ENCODE assay signal across 10 cellular contexts in the genomic region with DNA sequence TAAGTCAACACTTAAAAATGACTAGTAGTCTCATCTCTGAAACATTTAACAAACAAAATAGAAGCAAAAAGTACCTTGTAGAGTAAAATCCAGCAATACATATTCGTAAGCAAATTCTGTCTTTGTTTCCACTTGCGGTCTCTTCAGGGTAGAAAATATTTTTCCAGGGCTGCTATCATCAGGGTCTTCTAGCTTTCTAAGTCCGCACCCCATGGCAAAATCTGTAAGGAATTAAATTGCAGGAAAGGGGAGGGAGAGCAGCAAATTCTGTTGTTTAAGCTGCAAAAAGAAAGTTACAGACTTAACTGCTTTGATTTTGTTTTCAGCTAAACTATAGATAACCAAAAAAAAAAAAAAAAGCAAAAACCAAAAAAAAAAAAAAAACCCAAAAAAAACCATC. TPM values are rescaled to one million over a fixed set of nuclear protein-coding genes. Genes with fewer than 3 reads are reported as not detected.
DNase-seq lines count a peak whose midpoint lies in the region; ATAC-seq and TF ChIP-seq lines count a peak whose summit lies in the region.
"Had no signal": no experiment of that assay in that cellular context is flagged by ENCODE, and none has a peak within 500 bp of the region (broad histone marks: within the 10 kb centered on the region; RNA-seq: fewer than 3 reads in every experiment).

A gene with protein sequence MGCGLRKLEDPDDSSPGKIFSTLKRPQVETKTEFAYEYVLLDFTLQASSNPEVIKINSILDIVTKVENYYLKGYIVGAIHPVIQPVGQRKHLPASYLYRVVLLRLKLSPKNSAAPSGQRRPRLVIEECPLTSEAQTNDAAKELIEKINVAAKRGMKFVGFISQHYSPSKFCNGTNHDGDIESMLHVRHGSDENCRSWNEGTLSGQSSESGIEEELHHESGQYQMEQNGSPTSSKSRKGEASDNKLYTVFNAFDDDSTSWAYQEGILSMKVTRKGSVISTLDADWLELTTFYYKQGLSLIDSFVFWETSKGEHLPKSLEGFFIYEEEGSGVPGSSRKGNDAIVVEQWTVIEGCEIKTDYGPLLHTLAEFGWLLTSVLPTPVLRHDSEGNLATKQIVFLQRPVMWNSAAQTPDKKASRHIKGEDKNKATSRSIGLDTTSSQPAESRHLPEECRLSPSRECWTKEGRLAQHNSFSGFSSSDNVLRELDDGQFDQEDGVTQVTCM (minus strand): TSS at position 342 of the 400 bp plus-strand sequence. CDS start 129 bp downstream, at position 213.

- H2AFZ ChIP-seq in smooth muscle cell (ENCODE audit: low read depth), result peak within 1 kb of the TSS; percentile 96

- intact Hi-C loops in lower lobe of right lung (cut with DNase I), result no loop called here

- H3K27ac ChIP-seq in HUES6 (ENCODE audit: low read depth, low read length) (0 out of 2 replicates have a peak within 1 kb of the TSS, but pooled peaks have one; percentile 47), lower lobe of right lung (peak within 1 kb of the TSS; percentile 49), smooth muscle cell (ENCODE audit: low read depth) (peak within 1 kb of the TSS; percentile 91)

- H3K4me2 ChIP-seq in smooth muscle cell, result peak within 1 kb of the TSS; percentile 95

- peak within 1 kb of the TSS; percentile 21 for H3K9ac ChIP-seq in HUES6 (ENCODE audit: low read length)
- peak within 1 kb of the TSS; percentile 89 for H3K9ac ChIP-seq in smooth muscle cell (ENCODE audit: low read depth)

- TF ChIP-seq CTCF in lower lobe of right lung (IDR thresholded peaks at IDR 0.05), result no peak
- TF ChIP-seq CTCF in smooth muscle cell (IDR thresholded peaks at IDR 0.05; ENCODE audit: borderline replicate concordance, insufficient read depth, poor library complexity, severe bottlenecking), result no peak

- peaks cover 22% of the 10 kb centered on the region for H3K4me1 ChIP-seq in HUES6 (ENCODE audit: control insufficient read depth, insufficient read depth, low read length)
- H3K4me1 ChIP-seq in lower lobe of right lung, result peaks cover 6% of the 10 kb centered on the region
- H3K4me1 ChIP-seq in smooth muscle cell (ENCODE audit: low read depth), result peaks cover 23% of the 10 kb centered on the region

- H3K79me2 ChIP-seq in smooth muscle cell (ENCODE audit: low read depth), result peaks cover 22% of the 10 kb centered on the region

- H3K27me3 ChIP-seq in HUES6 (ENCODE audit: control insufficient read depth, insufficient read depth, low read length), result no peaks in the 10 kb centered on the region
- no peaks in the 10 kb centered on the region for H3K27me3 ChIP-seq in lower lobe of right lung (ENCODE audit: low read depth)
- no peaks in the 10 kb centered on the region for H3K27me3 ChIP-seq in smooth muscle cell (ENCODE audit: low read depth)

- H3K4me3 ChIP-seq in HUES6 (ENCODE audit: low read depth, low read length), result peak within 1 kb of the TSS; percentile 57
- peak within 1 kb of the TSS; percentile 43 for H3K4me3 ChIP-seq in lower lobe of right lung
- peak within 1 kb of the TSS; percentile 59 for H3K4me3 ChIP-seq in smooth muscle cell

- H3K36me3 ChIP-seq in HUES6 (ENCODE audit: control insufficient read depth, insufficient read depth, low read length) (no peaks in the 10 kb centered on the region), lower lobe of right lung (no peaks in the 10 kb centered on the region), smooth muscle cell (ENCODE audit: low read depth) (no peaks in the 10 kb centered on the region)

- ATAC-seq in lower lobe of right lung (no peak), GM19452 (IDR thresholded peaks at IDR 0.05; ENCODE audit: unreplicated experiment) (no peak)

- H3F3A ChIP-seq in smooth muscle cell (ENCODE audit: low read depth), result peaks cover 4% of the 10 kb centered on the region

- H3K9me3 ChIP-seq in HUES6 (ENCODE audit: control insufficient read depth, insufficient read depth, low read depth, low read length) (no peaks in the 10 kb centered on the region), lower lobe of right lung (no peaks in the 10 kb centered on the region), smooth muscle cell (replicated peaks; ENCODE audit: low read depth) (no peaks in the 10 kb centered on the region)

- H4K20me1 ChIP-seq in smooth muscle cell (ENCODE audit: low read depth), result no peaks in the 10 kb centered on the region

- 33% methylated on average over 3 of the region's 3 CpGs for WGBS in smooth muscle cell (ENCODE audit: low lambda C conversion rate)

- peak; percentile 37 for DNase-seq in dermis blood vessel endothelial cell
- DNase-seq in lower lobe of right lung, result no peak
- no peak for DNase-seq in smooth muscle cell (lab: John Stamatoyannopoulos, UW; ENCODE audit: unreplicated experiment)
- no peak for DNase-seq in NCI-H446 treated with DMSO at 0.1 percent for 48 hours (lab: John Stamatoyannopoulos, UW)
- no peak for DNase-seq in SHP77 (lab: John Stamatoyannopoulos, UW)
- DNase-seq in SIG-M5 treated with dmso at 0.1 percent for 504 hours (lab: John Stamatoyannopoulos, UW; ENCODE audit: unreplicated experiment), result no peak
- DNase-seq: activated T-cell treated with anti-CD3 and anti-CD28 coated beads, Interleukin-2, amount 50 U/mL, for 48 hours; NCI-H1436 had no signal

RNA-seq across cellular contexts. Expression of the gene that starts here (rescaled TPM):
- total RNA-seq in dermis blood vessel endothelial cell (14.4 and 22.0 TPM in 2 replicates), lower lobe of right lung (4.3 TPM), smooth muscle cell (15.9 and 29.2 TPM in 2 replicates)
- polyA plus RNA-seq in smooth muscle cell, result 4.6 and 9.5 TPM in 2 replicates
